Comparison of ENCODE assay signal across 16 cellular contexts in the genomic region with DNA sequence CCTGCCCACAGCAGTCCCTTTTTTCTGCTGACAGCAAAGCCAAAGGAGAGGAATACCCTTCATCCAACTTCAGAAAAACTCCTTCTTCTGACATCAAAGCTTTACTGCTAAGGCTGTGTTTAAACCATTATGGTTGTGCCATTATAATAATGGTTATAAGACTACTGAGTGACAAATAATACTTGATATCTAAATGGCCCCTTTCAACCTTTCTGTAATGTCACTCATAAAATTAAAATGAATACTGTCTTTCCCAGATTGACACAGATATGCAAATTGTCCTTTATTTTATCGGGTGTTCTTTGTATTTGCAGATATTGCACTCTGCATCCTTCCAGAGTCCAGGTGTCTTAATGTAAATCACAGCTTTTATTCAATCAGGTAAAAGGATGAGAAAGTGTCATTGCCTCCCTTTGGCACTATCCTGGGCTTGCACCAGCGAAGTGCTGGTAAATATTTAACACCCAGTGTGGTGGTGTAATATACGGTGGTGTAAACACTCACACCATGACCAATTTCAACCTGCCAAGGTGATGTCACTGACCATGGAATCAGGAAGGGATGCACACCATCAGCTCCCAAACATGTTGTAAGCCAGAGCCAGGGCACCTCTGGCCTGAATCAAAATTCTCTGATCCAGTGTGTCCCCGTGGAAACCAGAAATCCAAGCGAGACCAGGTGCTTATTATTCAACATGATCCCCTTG.
A peak's percentile ranks its signal among the peaks of the same experiment; 100 is the strongest.
DNase-seq lines count a peak whose midpoint lies in the region; TF ChIP-seq lines count a peak whose summit lies in the region.
"Had no signal": no experiment of that assay in that cellular context is flagged by ENCODE, and none has a peak within 500 bp of the region (broad histone marks: within the 10 kb centered on the region; RNA-seq: fewer than 3 reads in every experiment).

No MANE protein-coding gene starts in this region.

- no peak overlapping the region for H3K4me3 ChIP-seq in epithelial cell of proximal tubule (ENCODE audit: low read depth, low read length)
- H3K4me3 ChIP-seq in neural cell (ENCODE audit: low read length): peak overlapping the region; percentile 43
- H3K4me3 ChIP-seq: A549, GM23338 had no signal

- no peak overlapping the region for H3K4me2 ChIP-seq in neural cell (ENCODE audit: low read length)
- H3K4me2 ChIP-seq: A549, GM23338 had no signal

- in situ Hi-C loops in Caki2 (cut with HindIII; ENCODE audit: low pct_unique_long_range_greater_than_20kb, low sequenced_read_pairs): no loop called here

- no peak overlapping the region for H2AFZ ChIP-seq in neural cell (ENCODE audit: low read depth, low read length)
- H2AFZ ChIP-seq: GM23338 had no signal

- H3K9ac ChIP-seq in neural cell (ENCODE audit: low read length): peak overlapping the region; percentile 33

- DNase-seq in Caki2 (ENCODE audit: low read depth) (peak; percentile 25), HK-2 (ENCODE audit: unreplicated experiment) (peak; percentile 9), epithelial cell of proximal tubule (ENCODE audit: low read depth) (peak; percentile 39), OCI-M2 (lab: John Stamatoyannopoulos, UW; ENCODE audit: unreplicated experiment) (no peak), amygdala (lab: John Stamatoyannopoulos, UW) (no peak), NCI-H2171 (lab: John Stamatoyannopoulos, UW) (no peak)
- DNase-seq: Caco-2; CD8-positive, alpha-beta T cell; DMS 273 treated with DMSO at 0.1 percent for 48 hours; DMS79 treated with DMSO at 0.1 percent for 48 hours; EL; H9; KG1 had no signal

- TF ChIP-seq EP300 in neural cell (conservative IDR thresholded peaks at IDR 0.05; ENCODE audit: poor library complexity, severe bottlenecking): peak; percentile 99

- no peaks in the 10 kb centered on the region for H3F3A ChIP-seq in neural cell (ENCODE audit: insufficient read depth, low read length, poor library complexity, severe bottlenecking)

- TF ChIP-seq CTCF in epithelial cell of proximal tubule (conservative IDR thresholded peaks at IDR 0.05; ENCODE audit: low read depth, low read length): no peak
- no peak for TF ChIP-seq CTCF in neural cell (IDR thresholded peaks at IDR 0.05; ENCODE audit: poor library complexity, severe bottlenecking)

- H3K9me3 ChIP-seq in neural cell (ENCODE audit: low read length): no peaks in the 10 kb centered on the region
- H3K9me3 ChIP-seq: A549, Caco-2 had no signal

- H3K79me2 ChIP-seq in neural cell (replicated peaks; ENCODE audit: insufficient read depth, low read length): no peaks in the 10 kb centered on the region

- H3K9me2 ChIP-seq in neural cell (ENCODE audit: insufficient read depth, low read length): no peaks in the 10 kb centered on the region

- no peak for TF ChIP-seq RAD21 in neural cell (conservative IDR thresholded peaks at IDR 0.05)

- H3K36me3 ChIP-seq in neural cell (ENCODE audit: insufficient read depth, low read length): no peaks in the 10 kb centered on the region

- no peaks in the 10 kb centered on the region for H4K20me1 ChIP-seq in neural cell (ENCODE audit: insufficient read depth)

- H3K27me3 ChIP-seq in neural cell (ENCODE audit: insufficient read depth, low read depth, low read length): no peaks in the 10 kb centered on the region

- H3K27ac ChIP-seq in neural cell (ENCODE audit: low read length): peak overlapping the region; percentile 64
- H3K27ac ChIP-seq: A549 had no signal

TF ChIP-seq in neural cell, 6 proteins besides CTCF, POLR2A, EP300 and RAD21:
- TF ChIP-seq MXI1 (conservative IDR thresholded peaks at IDR 0.05; ENCODE audit: poor library complexity, severe bottlenecking) (no peak), POLR2AphosphoS5 (IDR thresholded peaks at IDR 0.05) (peak; percentile 72)
- TF ChIP-seq, protein P1, sequence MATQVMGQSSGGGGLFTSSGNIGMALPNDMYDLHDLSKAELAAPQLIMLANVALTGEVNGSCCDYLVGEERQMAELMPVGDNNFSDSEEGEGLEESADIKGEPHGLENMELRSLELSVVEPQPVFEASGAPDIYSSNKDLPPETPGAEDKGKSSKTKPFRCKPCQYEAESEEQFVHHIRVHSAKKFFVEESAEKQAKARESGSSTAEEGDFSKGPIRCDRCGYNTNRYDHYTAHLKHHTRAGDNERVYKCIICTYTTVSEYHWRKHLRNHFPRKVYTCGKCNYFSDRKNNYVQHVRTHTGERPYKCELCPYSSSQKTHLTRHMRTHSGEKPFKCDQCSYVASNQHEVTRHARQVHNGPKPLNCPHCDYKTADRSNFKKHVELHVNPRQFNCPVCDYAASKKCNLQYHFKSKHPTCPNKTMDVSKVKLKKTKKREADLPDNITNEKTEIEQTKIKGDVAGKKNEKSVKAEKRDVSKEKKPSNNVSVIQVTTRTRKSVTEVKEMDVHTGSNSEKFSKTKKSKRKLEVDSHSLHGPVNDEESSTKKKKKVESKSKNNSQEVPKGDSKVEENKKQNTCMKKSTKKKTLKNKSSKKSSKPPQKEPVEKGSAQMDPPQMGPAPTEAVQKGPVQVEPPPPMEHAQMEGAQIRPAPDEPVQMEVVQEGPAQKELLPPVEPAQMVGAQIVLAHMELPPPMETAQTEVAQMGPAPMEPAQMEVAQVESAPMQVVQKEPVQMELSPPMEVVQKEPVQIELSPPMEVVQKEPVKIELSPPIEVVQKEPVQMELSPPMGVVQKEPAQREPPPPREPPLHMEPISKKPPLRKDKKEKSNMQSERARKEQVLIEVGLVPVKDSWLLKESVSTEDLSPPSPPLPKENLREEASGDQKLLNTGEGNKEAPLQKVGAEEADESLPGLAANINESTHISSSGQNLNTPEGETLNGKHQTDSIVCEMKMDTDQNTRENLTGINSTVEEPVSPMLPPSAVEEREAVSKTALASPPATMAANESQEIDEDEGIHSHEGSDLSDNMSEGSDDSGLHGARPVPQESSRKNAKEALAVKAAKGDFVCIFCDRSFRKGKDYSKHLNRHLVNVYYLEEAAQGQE (IDR thresholded peaks at IDR 0.05; ENCODE audit: borderline replicate concordance): no peak

Comparison
In these comparisons a context has a peak if more than half of its experiments do, and no peak if none do; other contexts are left out.
1. DNase-seq: peak in Caki2 (single experiment), HK-2 (single experiment) and epithelial cell of proximal tubule (single experiment); none in OCI-M2 (single experiment), amygdala (0 of 56) and NCI-H2171 (single experiment).